18 cellular contexts compared by ENCODE assay signal in the genomic region with DNA sequence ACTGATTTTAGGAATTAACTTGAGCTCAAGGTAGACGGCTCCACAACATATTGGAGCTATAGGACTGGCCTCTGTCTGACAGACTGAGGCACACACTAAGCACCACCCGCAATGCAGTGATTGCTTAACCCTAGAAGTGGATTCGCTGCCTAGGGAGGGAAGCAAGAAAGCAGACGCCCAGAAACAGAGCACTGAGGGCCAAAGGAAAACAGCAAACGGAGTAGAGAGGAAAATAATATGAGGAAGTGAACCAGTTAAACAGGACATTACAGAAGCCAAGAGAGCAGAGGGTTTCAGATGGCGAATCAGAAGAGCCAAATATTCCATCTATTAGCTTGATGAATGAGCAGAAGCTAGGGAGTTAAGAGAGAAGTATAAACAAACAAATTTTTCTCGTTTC.
DNase-seq lines count a peak whose midpoint lies in the region; ATAC-seq and TF ChIP-seq lines count a peak whose summit lies in the region.
"Had no signal": no experiment of that assay in that cellular context is flagged by ENCODE, and none has a peak within 500 bp of the region (broad histone marks: within the 10 kb centered on the region; RNA-seq: fewer than 3 reads in every experiment).

No MANE protein-coding gene starts in this region.

- TF ChIP-seq CTCF in cardiac fibroblast (IDR thresholded peaks at IDR 0.05; ENCODE audit: low read depth, low read length) (no peak), heart right ventricle (IDR thresholded peaks at IDR 0.05) (no peak), nephron (IDR thresholded peaks at IDR 0.05; ENCODE audit: unreplicated experiment in 3 of 3) (no peak)

- no peaks in the 10 kb centered on the region for H3K36me3 Mint-ChIP-seq in nephron (ENCODE audit: low read depth)
- H3K36me3 Mint-ChIP-seq in stimulated activated memory B cell treated with anti-CD40 and anti-IgM and Interleukin-4, amounts not matched to agents 10 μg/mL and 1 μg/mL and 100 μg/mL, for 72 hours: peaks cover 19% of the 10 kb centered on the region
- peaks cover 14% of the 10 kb centered on the region for H3K36me3 Mint-ChIP-seq in activated CD8-positive, alpha-beta memory T cell treated with anti-CD3 and anti-CD28 coated beads, Interleukin-2, amount 10 ng/mL, durations not matched to agents 7 days and 5 days
- H3K36me3 Mint-ChIP-seq: activated naive CD4-positive, alpha-beta T cell treated with anti-CD3 and anti-CD28 coated beads, Interleukin-2, amount 10 ng/mL, durations not matched to agents 7 days and 5 days had no signal

- peak overlapping the region in 8 of 10 donors; percentile 22 to 73 (median 36) for H3K27ac ChIP-seq in heart right ventricle
- H3K27ac ChIP-seq: RWPE1 had no signal

- H3K4me3 Mint-ChIP-seq in nephron: no peak overlapping the region
- H3K4me3 Mint-ChIP-seq in stimulated activated memory B cell treated with anti-CD40 and anti-IgM and Interleukin-4, amounts not matched to agents 10 μg/mL and 1 μg/mL and 100 μg/mL, for 72 hours: no peak overlapping the region
- H3K4me3 Mint-ChIP-seq in activated CD8-positive, alpha-beta memory T cell treated with anti-CD3 and anti-CD28 coated beads, Interleukin-2, amount 10 ng/mL, durations not matched to agents 7 days and 5 days: no peak overlapping the region
- H3K4me3 Mint-ChIP-seq: activated CD4-positive, alpha-beta T cell treated with anti-CD3 and anti-CD28 coated beads, Interleukin-2, amount 10 ng/mL, durations not matched to agents 7 days and 5 days; activated naive CD4-positive, alpha-beta T cell treated with anti-CD3 and anti-CD28 coated beads, Interleukin-2, amount 10 ng/mL, durations not matched to agents 7 days and 5 days; neural crest cell had no signal

- peaks cover 18% of the 10 kb centered on the region for H3K4me1 Mint-ChIP-seq in nephron
- peaks cover 15% of the 10 kb centered on the region for H3K4me1 Mint-ChIP-seq in stimulated activated memory B cell treated with anti-CD40 and anti-IgM and Interleukin-4, amounts not matched to agents 10 μg/mL and 1 μg/mL and 100 μg/mL, for 72 hours
- H3K4me1 Mint-ChIP-seq in activated CD8-positive, alpha-beta memory T cell treated with anti-CD3 and anti-CD28 coated beads, Interleukin-2, amount 10 ng/mL, durations not matched to agents 7 days and 5 days: peaks cover 12% of the 10 kb centered on the region
- H3K4me1 Mint-ChIP-seq: activated naive CD4-positive, alpha-beta T cell treated with anti-CD3 and anti-CD28 coated beads, Interleukin-2, amount 10 ng/mL, durations not matched to agents 7 days and 5 days; neural crest cell had no signal

- intact Hi-C loops in heart right ventricle (cut with DNase I): no loop called here

- no peaks in the 10 kb centered on the region for H3K36me3 ChIP-seq in H7 (replicated peaks; ENCODE audit: control insufficient read depth, insufficient read depth, low read length)
- H3K36me3 ChIP-seq in heart right ventricle: no peaks in the 10 kb centered on the region

- H3K9me3 ChIP-seq in heart right ventricle: peaks cover 0 to 14% (median 0%) of the 10 kb centered on the region in 11 donors
- H3K9me3 ChIP-seq: body of pancreas had no signal

- H3K27me3 ChIP-seq in H7 (ENCODE audit: control insufficient read depth, insufficient read depth, low read length) (no peaks in the 10 kb centered on the region), heart right ventricle (no peaks in the 10 kb centered on the region)
- H3K27me3 ChIP-seq: body of pancreas had no signal

- ATAC-seq in heart right ventricle: peak in 6 of 8 donors; percentile 39 to 77 (median 52)
- ATAC-seq in stimulated activated memory B cell treated with anti-CD40 and anti-IgM and Interleukin-4, amounts not matched to agents 10 μg/mL and 1 μg/mL and 100 μg/mL, for 72 hours: no peak
- ATAC-seq in activated CD8-positive, alpha-beta memory T cell treated with anti-CD3 and anti-CD28 coated beads, Interleukin-2, amount 10 ng/mL, durations not matched to agents 7 days and 5 days: no peak
- no peak for ATAC-seq in HG02642 (IDR thresholded peaks at IDR 0.05; ENCODE audit: poor library complexity, unreplicated experiment)
- ATAC-seq: body of pancreas had no signal

- WGBS in heart right ventricle, 2 donors: 59 to 60% methylated on average over 7 of the region's 7 CpGs

- DNase-seq in H7: peak; percentile 4
- DNase-seq in cardiac fibroblast (ENCODE audit: low read depth in 2 of 2): peak; percentile 37 to 59
- no peak for DNase-seq in heart right ventricle
- DNase-seq in activated CD8-positive, alpha-beta memory T cell treated with anti-CD3 and anti-CD28 coated beads, Interleukin-2, amount 10 ng/mL, durations not matched to agents 7 days and 5 days: no peak
- DNase-seq in SKM-1 treated with dmso at 0.1 percent for 144 hours (lab: John Stamatoyannopoulos, UW; ENCODE audit: unreplicated experiment): no peak
- DNase-seq: activated CD4-positive, alpha-beta T cell treated with anti-CD3 and anti-CD28 coated beads, Interleukin-2, amount 10 ng/mL, durations not matched to agents 7 days and 5 days; activated naive CD4-positive, alpha-beta T cell treated with anti-CD3 and anti-CD28 coated beads, Interleukin-2, amount 10 ng/mL, durations not matched to agents 7 days and 5 days; body of pancreas; DND-41; glutamatergic neuron; Kasumi-1; NCI-H146; stimulated activated naive CD4-positive, alpha-beta T cell treated with Interleukin-2 at 50 U/mL for 16 hours had no signal

- H3K27ac Mint-ChIP-seq in nephron: peak overlapping the region in 2 of 3 experiments; percentile 44 to 67
- no peak overlapping the region for H3K27ac Mint-ChIP-seq in stimulated activated memory B cell treated with anti-CD40 and anti-IgM and Interleukin-4, amounts not matched to agents 10 μg/mL and 1 μg/mL and 100 μg/mL, for 72 hours
- H3K27ac Mint-ChIP-seq in activated CD8-positive, alpha-beta memory T cell treated with anti-CD3 and anti-CD28 coated beads, Interleukin-2, amount 10 ng/mL, durations not matched to agents 7 days and 5 days: no peak overlapping the region
- H3K27ac Mint-ChIP-seq: activated CD4-positive, alpha-beta T cell treated with anti-CD3 and anti-CD28 coated beads, Interleukin-2, amount 10 ng/mL, durations not matched to agents 7 days and 5 days; activated naive CD4-positive, alpha-beta T cell treated with anti-CD3 and anti-CD28 coated beads, Interleukin-2, amount 10 ng/mL, durations not matched to agents 7 days and 5 days had no signal

- no peaks in the 10 kb centered on the region for H3K9me3 Mint-ChIP-seq in nephron
- peaks cover 3% of the 10 kb centered on the region for H3K9me3 Mint-ChIP-seq in stimulated activated memory B cell treated with anti-CD40 and anti-IgM and Interleukin-4, amounts not matched to agents 10 μg/mL and 1 μg/mL and 100 μg/mL, for 72 hours
- peaks cover 4% of the 10 kb centered on the region for H3K9me3 Mint-ChIP-seq in activated CD8-positive, alpha-beta memory T cell treated with anti-CD3 and anti-CD28 coated beads, Interleukin-2, amount 10 ng/mL, durations not matched to agents 7 days and 5 days (ENCODE audit: low read depth)
- H3K9me3 Mint-ChIP-seq: activated CD4-positive, alpha-beta T cell treated with anti-CD3 and anti-CD28 coated beads, Interleukin-2, amount 10 ng/mL, durations not matched to agents 7 days and 5 days; activated naive CD4-positive, alpha-beta T cell treated with anti-CD3 and anti-CD28 coated beads, Interleukin-2, amount 10 ng/mL, durations not matched to agents 7 days and 5 days had no signal

- no peak overlapping the region for H3K4me3 ChIP-seq in H7 (ENCODE audit: insufficient read depth, low read depth, low read length)
- H3K4me3 ChIP-seq in cardiac fibroblast (replicated peaks in 1 of 2; ENCODE audit: low read depth in 2 of 2, low read length in 2 of 2): no peak overlapping the region
- no peak overlapping the region for H3K4me3 ChIP-seq in heart right ventricle
- H3K4me3 ChIP-seq: body of pancreas had no signal

- peaks cover 3% of the 10 kb centered on the region for H3K27me3 Mint-ChIP-seq in nephron (ENCODE audit: low read depth)
- no peaks in the 10 kb centered on the region for H3K27me3 Mint-ChIP-seq in stimulated activated memory B cell treated with anti-CD40 and anti-IgM and Interleukin-4, amounts not matched to agents 10 μg/mL and 1 μg/mL and 100 μg/mL, for 72 hours
- no peaks in the 10 kb centered on the region for H3K27me3 Mint-ChIP-seq in activated CD8-positive, alpha-beta memory T cell treated with anti-CD3 and anti-CD28 coated beads, Interleukin-2, amount 10 ng/mL, durations not matched to agents 7 days and 5 days
- H3K27me3 Mint-ChIP-seq: activated CD4-positive, alpha-beta T cell treated with anti-CD3 and anti-CD28 coated beads, Interleukin-2, amount 10 ng/mL, durations not matched to agents 7 days and 5 days; activated naive CD4-positive, alpha-beta T cell treated with anti-CD3 and anti-CD28 coated beads, Interleukin-2, amount 10 ng/mL, durations not matched to agents 7 days and 5 days had no signal

- peaks cover 0 to 12% (median 5%) of the 10 kb centered on the region in 9 donors for H3K4me1 ChIP-seq in heart right ventricle
- H3K4me1 ChIP-seq: body of pancreas had no signal

- CTCF ChIA-PET in activated CD8-positive, alpha-beta memory T cell treated with anti-CD3 and anti-CD28 coated beads, Interleukin-2, amount 10 ng/mL, durations not matched to agents 7 days and 5 days (lab: Charles Lee): interaction anchor here (0.5 kb wide), 1 partner anchor 33 kb away, joined by 3 read pairs; no protein-coding TSS in a partner anchor

Comparison
In these comparisons a context has a peak if more than half of its experiments do, and no peak if none do; other contexts are left out.
1. DNase-seq: peak in H7 (single experiment) and cardiac fibroblast (2 of 2); none in heart right ventricle (0 of 2), activated CD8-positive, alpha-beta memory T cell treated with anti-CD3 and anti-CD28 coated beads, Interleukin-2, amount 10 ng/mL, durations not matched to agents 7 days and 5 days (single experiment) and SKM-1 treated with dmso at 0.1 percent for 144 hours (single experiment).
2. ATAC-seq: peak in heart right ventricle (6 of 8); none in stimulated activated memory B cell treated with anti-CD40 and anti-IgM and Interleukin-4, amounts not matched to agents 10 μg/mL and 1 μg/mL and 100 μg/mL, for 72 hours (single experiment), activated CD8-positive, alpha-beta memory T cell treated with anti-CD3 and anti-CD28 coated beads, Interleukin-2, amount 10 ng/mL, durations not matched to agents 7 days and 5 days (single experiment) and HG02642 (single experiment).
3. H3K27ac Mint-ChIP-seq: peak in nephron (2 of 3); none in stimulated activated memory B cell treated with anti-CD40 and anti-IgM and Interleukin-4, amounts not matched to agents 10 μg/mL and 1 μg/mL and 100 μg/mL, for 72 hours (single experiment) and activated CD8-positive, alpha-beta memory T cell treated with anti-CD3 and anti-CD28 coated beads, Interleukin-2, amount 10 ng/mL, durations not matched to agents 7 days and 5 days (single experiment).